In the genomic region with DNA sequence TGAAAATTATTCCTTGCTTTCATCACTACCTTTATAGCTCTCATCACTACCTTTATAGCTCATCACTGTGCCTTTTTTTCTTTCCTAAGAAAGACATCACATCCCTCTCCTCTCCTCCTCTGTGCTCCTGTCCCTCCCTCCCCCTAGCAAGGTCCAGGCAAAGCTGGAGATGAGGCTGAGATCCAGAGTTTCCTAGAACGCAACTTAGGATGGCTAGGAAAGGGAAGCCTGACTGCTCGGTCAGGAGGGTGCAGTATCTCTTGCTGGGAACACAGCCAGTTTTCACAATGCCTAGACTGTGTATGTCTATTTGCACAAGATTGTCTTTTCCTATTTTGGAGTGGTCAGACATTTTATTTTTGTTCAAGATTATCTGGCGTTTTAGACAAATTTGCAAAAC, we compare ENCODE assay signal across 16 cellular contexts. TPM values are rescaled to one million over a fixed set of nuclear protein-coding genes. Genes with fewer than 3 reads are reported as not detected.
DNase-seq lines count a peak whose midpoint lies in the region; ATAC-seq and TF ChIP-seq lines count a peak whose summit lies in the region.
"Had no signal": no experiment of that assay in that cellular context is flagged by ENCODE, and none has a peak within 500 bp of the region (broad histone marks: within the 10 kb centered on the region; RNA-seq: fewer than 3 reads in every experiment).

No MANE protein-coding gene starts in this region.

- peak overlapping the region; percentile 34 for H3K27ac Mint-ChIP-seq in T-helper 17 cell
- peak overlapping the region; percentile 72 for H3K27ac Mint-ChIP-seq in neural crest cell (ENCODE audit: unreplicated experiment)
- H3K27ac Mint-ChIP-seq: GM23338 had no signal

- ATAC-seq in Right ventricle myocardium inferior (peak; percentile 31), T-helper 17 cell (no peak), heart right ventricle (peak in 5 of 8 donors; percentile 36 to 72 (median 57)), esophagus mucosa (no peak), HG03039 (IDR thresholded peaks at IDR 0.05; ENCODE audit: unreplicated experiment) (no peak)
- ATAC-seq: GM23338 had no signal

- H3K4me1 ChIP-seq in heart right ventricle: peaks cover 0 to 32% (median 6%) of the 10 kb centered on the region in 9 donors
- H3K4me1 ChIP-seq: BLaER1 treated with 17β-estradiol and CSF1 and Interleukin-3, amounts not matched to agents 10 nM and 100 nM had no signal

- no peak overlapping the region for H3K27ac ChIP-seq in heart right ventricle
- H3K27ac ChIP-seq: BLaER1 treated with 17β-estradiol and CSF1 and Interleukin-3, amounts not matched to agents 10 nM and 100 nM had no signal

- H3K27me3 Mint-ChIP-seq in T-helper 17 cell (no peaks in the 10 kb centered on the region), neural crest cell (ENCODE audit: low read depth) (no peaks in the 10 kb centered on the region)
- H3K27me3 Mint-ChIP-seq: CD4-positive, CD25-positive, alpha-beta regulatory T cell had no signal

- H3K4me3 ChIP-seq in heart right ventricle: no peak overlapping the region
- H3K4me3 ChIP-seq: BLaER1 treated with 17β-estradiol and CSF1 and Interleukin-3, amounts not matched to agents 10 nM and 100 nM; GM23338 had no signal

- no peak for TF ChIP-seq CTCF in heart right ventricle (IDR thresholded peaks at IDR 0.05)
- TF ChIP-seq CTCF in neural crest cell (conservative IDR thresholded peaks at IDR 0.05): no peak

- H3K4me3 Mint-ChIP-seq in T-helper 17 cell (no peak overlapping the region), neural crest cell (no peak overlapping the region)
- H3K4me3 Mint-ChIP-seq: CD4-positive, CD25-positive, alpha-beta regulatory T cell; GM23338 had no signal

- peaks cover 2% of the 10 kb centered on the region for H3K36me3 Mint-ChIP-seq in T-helper 17 cell (ENCODE audit: low read depth)
- H3K36me3 Mint-ChIP-seq in neural crest cell (ENCODE audit: low read depth): no peaks in the 10 kb centered on the region
- H3K36me3 Mint-ChIP-seq: CD4-positive, CD25-positive, alpha-beta regulatory T cell had no signal

- DNase-seq in Right ventricle myocardium inferior (ENCODE audit: missing footprints) (no peak), cardiac septum (ENCODE audit: low spot score) (no peak), T-helper 17 cell (no peak), heart right ventricle (no peak), neural crest cell (ENCODE audit: low read depth, low spot score) (no peak), NOMO-1 (lab: John Stamatoyannopoulos, UW; ENCODE audit: unreplicated experiment in 2 of 2) (no peak)
- DNase-seq: 8988T; AML-193; CD4-positive, CD25-positive, alpha-beta regulatory T cell; DND-41; GDM1; H7 had no signal

- no peaks in the 10 kb centered on the region for H3K9me3 Mint-ChIP-seq in neural crest cell
- H3K9me3 Mint-ChIP-seq: CD4-positive, CD25-positive, alpha-beta regulatory T cell; GM23338 had no signal

- H3K4me1 Mint-ChIP-seq in T-helper 17 cell: peaks cover 2% of the 10 kb centered on the region
- H3K4me1 Mint-ChIP-seq in neural crest cell: no peaks in the 10 kb centered on the region
- H3K4me1 Mint-ChIP-seq: GM23338 had no signal

- intact Hi-C loops in Right ventricle myocardium inferior (cut with DNase I): no loop called here
- intact Hi-C loops in cardiac septum (cut with DNase I): no loop called here
- intact Hi-C loops in heart right ventricle (cut with DNase I): loop anchor here in 2 of 10 donors (10.0 kb wide), 1 partner anchor 211 kb away; no protein-coding TSS in a partner anchor

- no peaks in the 10 kb centered on the region for H3K27me3 ChIP-seq in heart right ventricle
- H3K27me3 ChIP-seq: BLaER1 treated with 17β-estradiol and CSF1 and Interleukin-3, amounts not matched to agents 10 nM and 100 nM had no signal

- peaks cover 0 to 52% (median 8%) of the 10 kb centered on the region in 9 donors for H3K36me3 ChIP-seq in heart right ventricle

- WGBS in heart right ventricle, 2 donors: 44 to 45% methylated on average over 3 of the region's 3 CpGs

- no peaks in the 10 kb centered on the region for H3K9me3 ChIP-seq in T-helper 17 cell (ENCODE audit: control insufficient read depth, low read length, poor library complexity, severe bottlenecking)
- H3K9me3 ChIP-seq in heart right ventricle: no peaks in the 10 kb centered on the region
- H3K9me3 ChIP-seq: BLaER1 treated with 17β-estradiol and CSF1 and Interleukin-3, amounts not matched to agents 10 nM and 100 nM had no signal

RNA-seq across cellular contexts. Expression of gene TUB, which starts 24.7 kb away (rescaled TPM):
- total RNA-seq in Right ventricle myocardium inferior (21.4 TPM), cardiac septum (12.2 TPM), T-helper 17 cell (under 1 TPM; 0.37 to 0.72 TPM), heart right ventricle (10 to 100 TPM; 11.6 to 28.2 (median 20.2) TPM), neural crest cell (23.7 and 26.1 TPM in 2 replicates), esophagus mucosa (1.00 TPM)
- 1 to 10 TPM; 2.4 to 3.7 TPM for polyA plus RNA-seq in heart right ventricle

Comparison
In these comparisons a context has a peak if more than half of its experiments do, and no peak if none do; other contexts are left out.
1. ATAC-seq: peak in Right ventricle myocardium inferior (single experiment) and heart right ventricle (5 of 8); none in T-helper 17 cell (single experiment), esophagus mucosa (single experiment) and HG03039 (single experiment).